Comparison of ENCODE assay signal across 1 cellular context in genomic region chr16:25988882-25989281, GRCh38.
TF ChIP-seq lines count a peak whose summit lies in the region.

No MANE protein-coding gene starts in this region.

TF ChIP-seq in H1, 55 proteins besides CTCF, POLR2A, EP300 and RAD21 (continued from another document):
- TF ChIP-seq ATF2 (IDR thresholded peaks at IDR 0.05; ENCODE audit: low read length), result no peak
- TF ChIP-seq SP4 (IDR thresholded peaks at IDR 0.05; ENCODE audit: low read length), result no peak
